In genomic region chr17:38430822-38431221, GRCh38 we compare ENCODE assay signal across 15 cellular contexts. TPM values are rescaled to one million over a fixed set of nuclear protein-coding genes. Genes with fewer than 3 reads are reported as not detected.
DNase-seq lines count a peak whose midpoint lies in the region; TF ChIP-seq lines count a peak whose summit lies in the region.
"Had no signal": no experiment of that assay in that cellular context is flagged by ENCODE, and none has a peak within 500 bp of the region (broad histone marks: within the 10 kb centered on the region; RNA-seq: fewer than 3 reads in every experiment).

No MANE protein-coding gene starts in this region.

- no peak overlapping the region for H3K27ac Mint-ChIP-seq in nephron progenitor cell
- H3K27ac Mint-ChIP-seq: activated CD4-positive, alpha-beta T cell treated with anti-CD3 and anti-CD28 coated beads for 36 hours; stimulated activated memory B cell treated with anti-CD40 and anti-IgM and Interleukin-4, amounts not matched to agents 10 μg/mL and 1 μg/mL and 100 μg/mL, for 72 hours had no signal

- peak overlapping the region in 1 of 3 donors; percentile 87 for H3K9ac ChIP-seq in skeletal muscle tissue (ENCODE audit: low read depth in 1 of 3, low read length in 3 of 3)

- H3K4me3 Mint-ChIP-seq in nephron progenitor cell = no peak overlapping the region
- H3K4me3 Mint-ChIP-seq: activated CD4-positive, alpha-beta T cell treated with anti-CD3 and anti-CD28 coated beads for 36 hours; stimulated activated memory B cell treated with anti-CD40 and anti-IgM and Interleukin-4, amounts not matched to agents 10 μg/mL and 1 μg/mL and 100 μg/mL, for 72 hours had no signal

- 83% methylated on average over 2 of the region's 2 CpGs for WGBS in esophagus muscularis mucosa

- no peaks in the 10 kb centered on the region for H3K9me3 Mint-ChIP-seq in nephron progenitor cell
- H3K9me3 Mint-ChIP-seq: stimulated activated memory B cell treated with anti-CD40 and anti-IgM and Interleukin-4, amounts not matched to agents 10 μg/mL and 1 μg/mL and 100 μg/mL, for 72 hours had no signal

- H3K27me3 ChIP-seq in AG04450 (ENCODE audit: control insufficient read depth, insufficient read depth, low read length) (no peaks in the 10 kb centered on the region), esophagus muscularis mucosa (no peaks in the 10 kb centered on the region), skeletal muscle tissue (ENCODE audit: control insufficient read depth in 3 of 3, insufficient read depth in 3 of 3, low read length in 3 of 3) (no peaks in the 10 kb centered on the region)

- CTCF ChIA-PET in AG04450 (lab: Charles Lee) = interaction anchor here (1.7 kb wide), 1 partner anchor 11 kb away, joined by 4 read pairs; no protein-coding TSS in a partner anchor

- no peaks in the 10 kb centered on the region for H3K36me3 Mint-ChIP-seq in nephron progenitor cell (ENCODE audit: low read depth)
- H3K36me3 Mint-ChIP-seq: stimulated activated memory B cell treated with anti-CD40 and anti-IgM and Interleukin-4, amounts not matched to agents 10 μg/mL and 1 μg/mL and 100 μg/mL, for 72 hours had no signal

- peak overlapping the region; percentile 76; the same call in 1 of the 2 replicates for H3K4me3 ChIP-seq in AG04450 (ENCODE audit: low read depth, low read length)
- peak overlapping the region in 1 of 4 donors; percentile 85 for H3K4me3 ChIP-seq in esophagus muscularis mucosa
- no peak overlapping the region for H3K4me3 ChIP-seq in skeletal muscle tissue (ENCODE audit: low read length in 3 of 3)

- peaks cover 16% of the 10 kb centered on the region for H3K27me3 Mint-ChIP-seq in nephron progenitor cell (ENCODE audit: low read depth, poor library complexity)

- DNase-seq in AG04450 (ENCODE audit: low read depth, low spot score) = no peak
- DNase-seq in esophagus muscularis mucosa (ENCODE audit: extremely low spot score) = no peak
- no peak for DNase-seq in NCI-H2227 treated with DMSO at 0.1 percent for 48 hours (lab: John Stamatoyannopoulos, UW)
- no peak for DNase-seq in D341Med (ENCODE audit: low spot score)
- no peak for DNase-seq in GF-D8 (lab: John Stamatoyannopoulos, UW)
- no peak for DNase-seq in nephron progenitor cell
- DNase-seq: activated CD4-positive, alpha-beta T cell treated with anti-CD3 and anti-CD28 coated beads for 36 hours; activated gamma-delta T cell; foreskin melanocyte; NCI-H1092 treated with DMSO at 0.1 percent for 48 hours; NCI-H69; PC-3 had no signal

- H3K27ac ChIP-seq in AG04450 (ENCODE audit: low read depth, low read length) = peak overlapping the region; percentile 77
- H3K27ac ChIP-seq in KOPT-K1 (ENCODE audit: low read depth, low read length, poor library complexity, severe bottlenecking) = peak overlapping the region; percentile 73
- H3K27ac ChIP-seq in esophagus muscularis mucosa (replicated peaks in 1 of 4) = peak overlapping the region; percentile 91 to 95 (median 93)
- H3K27ac ChIP-seq in skeletal muscle tissue (ENCODE audit: low read depth, low read length) = peak overlapping the region; percentile 88

- TF ChIP-seq POLR2A in esophagus muscularis mucosa (IDR thresholded peaks at IDR 0.05; ENCODE audit: low read depth) = no peak

- intact Hi-C loops in esophagus muscularis mucosa (cut with DNase I) = no loop called here

- POLR2A ChIA-PET in AG04450 (lab: Yijun Ruan, JAX) = no interaction called here

- H3K4me1 ChIP-seq in esophagus muscularis mucosa (peaks cover 75 to 98% (median 82%) of the 10 kb centered on the region in 4 donors), skeletal muscle tissue (ENCODE audit: control insufficient read depth in 3 of 3, insufficient read depth in 3 of 3, low read length in 3 of 3) (peaks cover 34 to 53% (median 52%) of the 10 kb centered on the region in 3 donors)

- H3K9me3 ChIP-seq in AG04450 (ENCODE audit: control insufficient read depth, insufficient read depth, low read length) (no peaks in the 10 kb centered on the region; the same call in 1 of the 2 replicates), KOPT-K1 (ENCODE audit: insufficient read depth, low read length, poor library complexity, severe bottlenecking) (no peaks in the 10 kb centered on the region), esophagus muscularis mucosa (no peaks in the 10 kb centered on the region), skeletal muscle tissue (ENCODE audit: control insufficient read depth in 3 of 3, low read length in 3 of 3) (no peaks in the 10 kb centered on the region)

- H3K4me1 Mint-ChIP-seq in nephron progenitor cell = peaks cover 59% of the 10 kb centered on the region

- H3K36me3 ChIP-seq in KOPT-K1 (ENCODE audit: insufficient read depth, low read length) (no peaks in the 10 kb centered on the region), esophagus muscularis mucosa (no peaks in the 10 kb centered on the region), skeletal muscle tissue (ENCODE audit: control insufficient read depth in 3 of 3, insufficient read depth in 3 of 3, low read length in 3 of 3) (no peaks in the 10 kb centered on the region)

- no peak for TF ChIP-seq EP300 in esophagus muscularis mucosa (IDR thresholded peaks at IDR 0.05)

- TF ChIP-seq CTCF in AG04450 (IDR thresholded peaks at IDR 0.05; ENCODE audit: low read depth, low read length) = no peak
- no peak for TF ChIP-seq CTCF in esophagus muscularis mucosa (IDR thresholded peaks at IDR 0.05)
- TF ChIP-seq CTCF in nephron progenitor cell (IDR thresholded peaks at IDR 0.05) = no peak

RNA-seq across cellular contexts. Expression of gene ARHGAP23, which starts 2.6 kb away (rescaled TPM):
- polyA plus RNA-seq in AG04450 (2011; rRNA removed) = 14.1 and 19.3 TPM in 2 replicates
- 32.3 and 33.3 TPM in 2 replicates for polyA minus RNA-seq in AG04450 (2011; rRNA and poly(A)+ RNA removed)
- 100 to 1,000 TPM in 2 of 4 donors, 10 to 100 TPM in 2; 58.6 to 150 (median 104) TPM for total RNA-seq in esophagus muscularis mucosa
- total RNA-seq in skeletal muscle tissue = 25.6 TPM
